8 cellular contexts compared by ENCODE assay signal in genomic region chr3:128123231-128123537, GRCh38. TPM values are rescaled to one million over a fixed set of nuclear protein-coding genes. Genes with fewer than 3 reads are reported as not detected.
A peak's percentile ranks its signal among the peaks of the same experiment; 100 is the strongest.
DNase-seq lines count a peak whose midpoint lies in the region; ATAC-seq and TF ChIP-seq lines count a peak whose summit lies in the region.

No MANE protein-coding gene starts in this region.

- no peaks in the 10 kb centered on the region for H3K4me1 ChIP-seq in IMR-90 (ENCODE audit: control insufficient read depth, insufficient read depth, low read length)

- no peak for TF ChIP-seq RAD21 in IMR-90 (IDR thresholded peaks at IDR 0.05; ENCODE audit: low read length)

- CTCF ChIA-PET in Calu3 (lab: Charles Lee) (interaction anchor here (0.8 to 2.9 kb wide), 8 partner anchors 9 to 548 kb away, joined by 3 to 15 read pairs (median 5); partner anchors contain the start of gene EEFSEC), IMR-90 (lab: Yijun Ruan, JAX) (interaction anchor here (1.0 to 2.0 kb wide), 4 partner anchors 10 to 28 kb away, joined by 3 to 9 read pairs (median 4); no protein-coding TSS in a partner anchor)

- H2BK5ac ChIP-seq in IMR-90 (ENCODE audit: low read depth, low read length, poor library complexity, severe bottlenecking): no peak overlapping the region

- peak overlapping the region; percentile 92 for H3K4ac ChIP-seq in IMR-90 (ENCODE audit: low read depth, low read length)

- H4K5ac ChIP-seq in IMR-90 (ENCODE audit: low read depth, low read length): no peak overlapping the region

- no CpG with 5 or more reads among the region's 20 CpGs for WGBS in IMR-90 (ENCODE audit: extremely low coverage in 2 of 2, insufficient read length in 1 of 2), 2 experiments

- no TSS peak for BruUV-seq in Calu3 (replicated peaks; lab: Mats Ljungman, UMichigan)
- no TSS peak for BruUV-seq in IMR-90 (replicated peaks; lab: Mats Ljungman, UMichigan)

- DNase-seq in Calu3 (no peak), IMR-90 (no peak), NCI-H510A (lab: John Stamatoyannopoulos, UW) (no peak)
- no peak for DNase-seq in natural killer cell treated with Interleukin-12 subunit alpha and Interleukin-12 subunit beta and Interleukin-15 and Interleukin-18, amount 100 ng/mL, for 72 hours (ENCODE audit: low spot score)
- DNase-seq in stimulated activated naive CD4-positive, alpha-beta T cell treated with Interleukin-2 at 50 U/mL for 16 hours (lab: John Stamatoyannopoulos, UW): no peak

- TF ChIP-seq CTCF in Calu3 (IDR thresholded peaks at IDR 0.05; ENCODE audit: unreplicated experiment) (no peak), IMR-90 (conservative IDR thresholded peaks at IDR 0.05; ENCODE audit: low read depth, low read length) (no peak)

- H3K9ac ChIP-seq in IMR-90 (ENCODE audit: low read depth, low read length): peak overlapping the region; percentile 82

- no peaks in the 10 kb centered on the region for H3K36me3 ChIP-seq in IMR-90 (ENCODE audit: control insufficient read depth, insufficient read depth, low read length)

- H2BK120ac ChIP-seq in IMR-90 (ENCODE audit: low read depth, low read length): no peak overlapping the region

- ATAC-seq in IMR-90 (ENCODE audit: low read depth) (no peak), HG03457 (IDR thresholded peaks at IDR 0.05; ENCODE audit: unreplicated experiment) (no peak), HG03432 (IDR thresholded peaks at IDR 0.05; ENCODE audit: unreplicated experiment) (no peak)
- no peak for ATAC-seq in natural killer cell treated with Interleukin-12 subunit alpha and Interleukin-12 subunit beta and Interleukin-15 and Interleukin-18, amount 100 ng/mL, for 72 hours

- H3K36me3 Mint-ChIP-seq in Calu3 (ENCODE audit: insufficient read depth, unreplicated experiment): peaks cover 45% of the 10 kb centered on the region
- H3K36me3 Mint-ChIP-seq in natural killer cell treated with Interleukin-12 subunit alpha and Interleukin-12 subunit beta and Interleukin-15 and Interleukin-18, amount 100 ng/mL, for 72 hours: peaks cover 12% of the 10 kb centered on the region

- peak overlapping the region; percentile 88 for H3K23ac ChIP-seq in IMR-90 (ENCODE audit: low read depth, low read length)

- peak overlapping the region; percentile 79 for H2AK5ac ChIP-seq in IMR-90 (ENCODE audit: low read depth, low read length)

- peak overlapping the region; percentile 86 for H3K4me2 ChIP-seq in IMR-90 (ENCODE audit: low read depth, low read length)

- peaks cover 35% of the 10 kb centered on the region for H3K4me1 Mint-ChIP-seq in Calu3 (ENCODE audit: low read depth, unreplicated experiment)
- H3K4me1 Mint-ChIP-seq in natural killer cell treated with Interleukin-12 subunit alpha and Interleukin-12 subunit beta and Interleukin-15 and Interleukin-18, amount 100 ng/mL, for 72 hours (ENCODE audit: low read depth in 2 of 2): peaks cover 17 to 28% of the 10 kb centered on the region in 2 donors

- peak overlapping the region; percentile 94 to 98; a peak in 2 of 4 replicates for H4K8ac ChIP-seq in IMR-90 (ENCODE audit: low read depth in 2 of 2, low read length in 2 of 2)

- POLR2A ChIA-PET in IMR-90 (lab: Charles Lee; ENCODE audit: unreplicated experiment): no interaction called here

- dilution Hi-C loops in IMR-90 (cut with HindIII; ENCODE audit: low sequenced_read_pairs, unreplicated experiment): no loop called here

- H3K9me1 ChIP-seq in IMR-90 (ENCODE audit: insufficient read depth, low read length): peaks cover 10% of the 10 kb centered on the region

- intact Hi-C loops in Calu3 (cut with micrococcal nuclease; ENCODE audit: unreplicated experiment) (loop anchor here (2.0 kb wide), 1 partner anchor 30 kb away; the partner anchor contains the start of gene EEFSEC), IMR-90 (cut with micrococcal nuclease) (no loop called here)

- peak overlapping the region; percentile 96 for H3K27ac Mint-ChIP-seq in Calu3 (ENCODE audit: unreplicated experiment)
- peak overlapping the region; percentile 98 to 99 for H3K27ac Mint-ChIP-seq in natural killer cell treated with Interleukin-12 subunit alpha and Interleukin-12 subunit beta and Interleukin-15 and Interleukin-18, amount 100 ng/mL, for 72 hours

- in situ Hi-C loops in IMR-90 (cut with MboI; ENCODE audit: low sequenced_read_pairs): loop anchor here (10.0 kb wide), 1 partner anchor 48 kb away; no protein-coding TSS in a partner anchor

- peak overlapping the region; percentile 100 for H3K4me3 Mint-ChIP-seq in Calu3 (ENCODE audit: low read depth, unreplicated experiment)
- H3K4me3 Mint-ChIP-seq in natural killer cell treated with Interleukin-12 subunit alpha and Interleukin-12 subunit beta and Interleukin-15 and Interleukin-18, amount 100 ng/mL, for 72 hours: peak overlapping the region; percentile 100

- no peak for TF ChIP-seq POLR2A in IMR-90 (IDR thresholded peaks at IDR 0.05; ENCODE audit: low read depth, low read length)

- H3K18ac ChIP-seq in IMR-90 (ENCODE audit: low read depth, low read length): no peak overlapping the region

- no peaks in the 10 kb centered on the region for H4K20me1 ChIP-seq in IMR-90 (ENCODE audit: insufficient read depth, low read length)

- H2AFZ ChIP-seq in IMR-90 (replicated peaks; ENCODE audit: low read length, poor library complexity): peak overlapping the region; percentile 99

- H2BK15ac ChIP-seq in IMR-90 (ENCODE audit: low read depth, low read length): no peak overlapping the region

- H2BK20ac ChIP-seq in IMR-90 (ENCODE audit: low read depth, low read length): no peak overlapping the region

- peak overlapping the region; percentile 86 for H3K4me3 ChIP-seq in IMR-90 (ENCODE audit: insufficient read depth, low read depth, low read length)

- H3K27me3 ChIP-seq in IMR-90 (ENCODE audit: control insufficient read depth, insufficient read depth, low read length): no peaks in the 10 kb centered on the region

- peaks cover under 1% of the 10 kb centered on the region for H3K27me3 Mint-ChIP-seq in Calu3 (ENCODE audit: unreplicated experiment)
- H3K27me3 Mint-ChIP-seq in natural killer cell treated with Interleukin-12 subunit alpha and Interleukin-12 subunit beta and Interleukin-15 and Interleukin-18, amount 100 ng/mL, for 72 hours: no peaks in the 10 kb centered on the region

- peak overlapping the region; percentile 59; the same call in 1 of the 2 replicates for H3K56ac ChIP-seq in IMR-90 (ENCODE audit: extremely low read depth, insufficient read depth, low read length)

- H3K14ac ChIP-seq in IMR-90 (replicated peaks; ENCODE audit: low read depth, low read length): peak overlapping the region; percentile 89; the same call in 1 of the 2 replicates

- peak overlapping the region; percentile 62; the same call in 1 of the 2 replicates for H3K27ac ChIP-seq in IMR-90 (ENCODE audit: insufficient read depth, low read length)
- H3K27ac ChIP-seq in cingulate gyrus (ENCODE audit: low read depth, low read length): peak overlapping the region; percentile 19

- H3K79me1 ChIP-seq in IMR-90 (ENCODE audit: low read depth in 1 of 2, low read length in 2 of 2): peaks cover 21 to 33% of the 10 kb centered on the region in 2 experiments

- peak overlapping the region; percentile 94 for H2AK9ac ChIP-seq in IMR-90 (replicated peaks; ENCODE audit: low read depth, low read length, poor library complexity)

- H3K9me3 Mint-ChIP-seq in Calu3 (ENCODE audit: low read depth, unreplicated experiment): no peaks in the 10 kb centered on the region
- peaks cover 2% of the 10 kb centered on the region for H3K9me3 Mint-ChIP-seq in natural killer cell treated with Interleukin-12 subunit alpha and Interleukin-12 subunit beta and Interleukin-15 and Interleukin-18, amount 100 ng/mL, for 72 hours

- peak overlapping the region; percentile 88 for H4K91ac ChIP-seq in IMR-90 (ENCODE audit: insufficient read depth, low read depth, low read length)

- H3K9me3 ChIP-seq in IMR-90 (ENCODE audit: control insufficient read depth, insufficient read depth, low read length): no peaks in the 10 kb centered on the region

TF ChIP-seq in IMR-90, 13 proteins besides CTCF, POLR2A, EP300 and RAD21:
- no peak for TF ChIP-seq CHD1 (IDR thresholded peaks at IDR 0.05; ENCODE audit: low read depth, low read length)
- TF ChIP-seq RCOR1 (IDR thresholded peaks at IDR 0.05; ENCODE audit: insufficient replicate concordance, low read length): no peak
- no peak for TF ChIP-seq SMC3 (IDR thresholded peaks at IDR 0.05; ENCODE audit: low read depth, low read length)
- no peak for TF ChIP-seq BHLHE40 (IDR thresholded peaks at IDR 0.05; ENCODE audit: low read depth, low read length)
- TF ChIP-seq USF2 (IDR thresholded peaks at IDR 0.05; ENCODE audit: low read depth, low read length): no peak

RNA-seq across cellular contexts. Expression of gene RUVBL1, which starts 0.4 kb away (rescaled TPM):
- total RNA-seq in Calu3 (2022) (156 and 167 TPM in 2 replicates), IMR-90 (2012; rRNA removed) (83.3 and 99.2 TPM in 2 replicates)
- polyA plus RNA-seq in IMR-90 (2012; rRNA removed): 68.7 and 75.2 TPM in 2 replicates
- 43.0 and 49.3 TPM in 2 replicates for polyA plus RNA-seq in IMR-90 (2012; cell fraction: cytosol; rRNA removed)
- polyA plus RNA-seq in IMR-90 (2012; cell fraction: nucleus; rRNA removed; ENCODE audit: low replicate concordance): 21.0 and 28.8 TPM in 2 replicates
- total RNA-seq in natural killer cell treated with Interleukin-12 subunit alpha and Interleukin-12 subunit beta and Interleukin-15 and Interleukin-18, amount 100 ng/mL, for 72 hours: 10 to 100 TPM; 46.6 to 93.0 TPM

RNA-seq across cellular contexts. Expression of gene EEFSEC, which starts 30.1 kb away (rescaled TPM):
- total RNA-seq in Calu3 (2022) (37.7 and 38.9 TPM in 2 replicates), IMR-90 (2012; rRNA removed) (4.4 and 4.5 TPM in 2 replicates)
- polyA plus RNA-seq in IMR-90 (2012; rRNA removed): 9.3 and 10.6 TPM in 2 replicates
- polyA plus RNA-seq in IMR-90 (2012; cell fraction: cytosol; rRNA removed): 5.9 and 11.2 TPM in 2 replicates
- polyA plus RNA-seq in IMR-90 (2012; cell fraction: nucleus; rRNA removed; ENCODE audit: low replicate concordance): 7.5 and 15.5 TPM in 2 replicates
- 10 to 100 TPM; 20.8 to 32.7 TPM for total RNA-seq in natural killer cell treated with Interleukin-12 subunit alpha and Interleukin-12 subunit beta and Interleukin-15 and Interleukin-18, amount 100 ng/mL, for 72 hours
